Comparison of ENCODE assay signal across 23 cellular contexts in genomic region chr2:200161458-200161857, GRCh38.
"Had no signal": no experiment of that assay in that cellular context is flagged by ENCODE, and none has a peak within 500 bp of the region (broad histone marks: within the 10 kb centered on the region; RNA-seq: fewer than 3 reads in every experiment).

No MANE protein-coding gene starts in this region.

- H3K9me3 Mint-ChIP-seq: activated naive CD4-positive, alpha-beta T cell treated with anti-CD3 and anti-CD28 coated beads, Interleukin-2, amount 10 ng/mL, durations not matched to agents 7 days and 5 days; activated naive CD8-positive, alpha-beta T cell treated with anti-CD3 and anti-CD28 coated beads, Interleukin-2, amount 10 ng/mL, durations not matched to agents 7 days and 5 days had no signal

- ATAC-seq: activated T-cell treated with anti-CD3 and anti-CD28 coated beads, Interleukin-2, amount 50 U/mL, for 4 hours; T-helper 17 cell had no signal

- H3K9me3 ChIP-seq: adrenal gland had no signal

- H3K4me1 ChIP-seq: adrenal gland had no signal

- H3K4me3 ChIP-seq: adrenal gland had no signal

- H3K4me1 Mint-ChIP-seq: activated B cell treated with CpG ODN at 0.5 μM for 24 hours; activated CD4-positive, alpha-beta T cell treated with anti-CD3 and anti-CD28 coated beads, Interleukin-2, amount 10 ng/mL, durations not matched to agents 24 days and 14 days; activated naive CD4-positive, alpha-beta T cell treated with anti-CD3 and anti-CD28 coated beads, Interleukin-2, amount 10 ng/mL, durations not matched to agents 7 days and 5 days; activated naive CD8-positive, alpha-beta T cell treated with anti-CD3 and anti-CD28 coated beads, Interleukin-2, amount 10 ng/mL, durations not matched to agents 7 days and 5 days; central memory CD8-positive, alpha-beta T cell; T-helper 17 cell had no signal

- H3K36me3 ChIP-seq: adrenal gland had no signal

- H3K27me3 ChIP-seq: adrenal gland had no signal

- H3K27ac ChIP-seq: adrenal gland had no signal

- H3K27ac Mint-ChIP-seq: activated B cell treated with CpG ODN at 0.5 μM for 24 hours; activated CD4-positive, alpha-beta memory T cell treated with anti-CD3 and anti-CD28 coated beads for 36 hours; activated CD4-positive, alpha-beta T cell treated with anti-CD3 and anti-CD28 coated beads, Interleukin-2, amount 10 ng/mL, durations not matched to agents 24 days and 14 days; activated naive CD4-positive, alpha-beta T cell treated with anti-CD3 and anti-CD28 coated beads, Interleukin-2, amount 10 ng/mL, durations not matched to agents 7 days and 5 days; activated naive CD8-positive, alpha-beta T cell treated with anti-CD3 and anti-CD28 coated beads, Interleukin-2, amount 10 ng/mL, durations not matched to agents 7 days and 5 days; T-helper 17 cell had no signal

- H3K4me3 Mint-ChIP-seq: activated B cell treated with CpG ODN at 0.5 μM for 24 hours; activated CD4-positive, alpha-beta memory T cell treated with anti-CD3 and anti-CD28 coated beads for 36 hours; activated CD4-positive, alpha-beta T cell treated with anti-CD3 and anti-CD28 coated beads, Interleukin-2, amount 10 ng/mL, durations not matched to agents 24 days and 14 days; activated naive CD4-positive, alpha-beta T cell treated with anti-CD3 and anti-CD28 coated beads, Interleukin-2, amount 10 ng/mL, durations not matched to agents 7 days and 5 days; activated naive CD8-positive, alpha-beta T cell treated with anti-CD3 and anti-CD28 coated beads, Interleukin-2, amount 10 ng/mL, durations not matched to agents 7 days and 5 days; activated T-cell treated with anti-CD3 and anti-CD28 coated beads, Interleukin-2, amount 50 U/mL, for 4 hours; central memory CD8-positive, alpha-beta T cell; T-helper 17 cell had no signal

- DNase-seq: activated B cell treated with CpG ODN at 0.5 μM for 24 hours; activated CD4-positive, alpha-beta memory T cell treated with anti-CD3 and anti-CD28 coated beads for 36 hours; activated CD4-positive, alpha-beta T cell treated with anti-CD3 and anti-CD28 coated beads for 1 hour; activated CD4-positive, alpha-beta T cell treated with anti-CD3 and anti-CD28 coated beads, Interleukin-2, amount 10 ng/mL, durations not matched to agents 24 days and 14 days; activated CD8-positive, alpha-beta memory T cell treated with anti-CD3 and anti-CD28 coated beads for 24 hours; activated gamma-delta T cell; activated naive CD4-positive, alpha-beta T cell treated with anti-CD3 and anti-CD28 coated beads, Interleukin-2, amount 10 ng/mL, durations not matched to agents 7 days and 5 days; activated naive CD8-positive, alpha-beta T cell treated with anti-CD3 and anti-CD28 coated beads, Interleukin-2, amount 10 ng/mL, durations not matched to agents 7 days and 5 days; activated T-cell treated with anti-CD3 and anti-CD28 coated beads, Interleukin-2, amount 50 U/mL, for 4 hours; adrenal gland; anterior cingulate cortex; KG1; MV-4-11; NCI-H1092 treated with DMSO at 0.1 percent for 48 hours; NCI-H1417 treated with DMSO at 0.1 percent for 48 hours; NCI-H1694; NCI-H2081; NCI-H446; NCI-H524; SHP77; T-helper 17 cell; T-helper 9 cell had no signal

- H3K36me3 Mint-ChIP-seq: activated CD4-positive, alpha-beta memory T cell treated with anti-CD3 and anti-CD28 coated beads for 36 hours; activated naive CD4-positive, alpha-beta T cell treated with anti-CD3 and anti-CD28 coated beads, Interleukin-2, amount 10 ng/mL, durations not matched to agents 7 days and 5 days; activated naive CD8-positive, alpha-beta T cell treated with anti-CD3 and anti-CD28 coated beads, Interleukin-2, amount 10 ng/mL, durations not matched to agents 7 days and 5 days had no signal

- H3K27me3 Mint-ChIP-seq: activated B cell treated with CpG ODN at 0.5 μM for 24 hours, T-helper 17 cell had no signal
